20 cellular contexts compared by ENCODE assay signal in genomic region chr16:1531638-1531910, GRCh38. TPM values are rescaled to one million over a fixed set of nuclear protein-coding genes. Genes with fewer than 3 reads are reported as not detected.
DNase-seq lines count a peak whose midpoint lies in the region; ATAC-seq and TF ChIP-seq lines count a peak whose summit lies in the region.
"Had no signal": no experiment of that assay in that cellular context is flagged by ENCODE, and none has a peak within 500 bp of the region (broad histone marks: within the 10 kb centered on the region; RNA-seq: fewer than 3 reads in every experiment).

No MANE protein-coding gene starts in this region.

- H4K20me1 ChIP-seq in mammary epithelial cell (ENCODE audit: insufficient read depth, low read length) = no peaks in the 10 kb centered on the region

- peaks cover 17 to 24% of the 10 kb centered on the region in 2 donors for H3K4me1 ChIP-seq in breast epithelium
- peaks cover 42% of the 10 kb centered on the region for H3K4me1 ChIP-seq in mammary epithelial cell (ENCODE audit: insufficient read depth, low read length)
- H3K4me1 ChIP-seq in right cardiac atrium (ENCODE audit: control insufficient read depth, insufficient read depth, low read length) = peaks cover 8% of the 10 kb centered on the region
- peaks cover 11% of the 10 kb centered on the region for H3K4me1 ChIP-seq in psoas muscle
- H3K4me1 ChIP-seq in upper lobe of right lung = peaks cover 48% of the 10 kb centered on the region

- H3K27me3 ChIP-seq in breast epithelium (no peaks in the 10 kb centered on the region), mammary epithelial cell (ENCODE audit: insufficient read depth, low read length) (no peaks in the 10 kb centered on the region), right cardiac atrium (ENCODE audit: control insufficient read depth, insufficient read depth) (no peaks in the 10 kb centered on the region), psoas muscle (ENCODE audit: insufficient read depth in 3 of 3, low read length in 2 of 3) (no peaks in the 10 kb centered on the region), upper lobe of right lung (no peaks in the 10 kb centered on the region)

- CTCF ChIA-PET in mammary epithelial cell (lab: Charles Lee; ENCODE audit: low non-redundant PET) = no interaction called here

- H3K4me3 ChIP-seq in breast epithelium (peak overlapping the region; percentile 13 to 91 (median 68)), mammary epithelial cell (replicated peaks in 1 of 3; ENCODE audit: insufficient read depth in 1 of 3, low read depth in 2 of 3, low read length in 3 of 3) (no peak overlapping the region), right cardiac atrium (ENCODE audit: low read length) (no peak overlapping the region), psoas muscle (peak overlapping the region; percentile 36), upper lobe of right lung (peak overlapping the region; percentile 30)

- in situ Hi-C loops in mammary epithelial cell (cut with MboI; ENCODE audit: low sequenced_read_pairs in 2 of 2) = no loop called here

- intact Hi-C loops in breast epithelium (cut with DNase I; ENCODE audit: low total_unique reads) = loop anchor here (10.0 kb wide), 1 partner anchor 117 kb away; the partner anchor contains the start of gene UNKL
- intact Hi-C loops in mammary epithelial cell (cut with micrococcal nuclease) = no loop called here
- intact Hi-C loops in right cardiac atrium (cut with DNase I) = no loop called here
- intact Hi-C loops in psoas muscle (cut with DNase I) = loop anchor here in 1 of 2 donors (5.0 kb wide), 1 partner anchor 39 kb away; the partner anchor contains the start of gene TELO2
- intact Hi-C loops in upper lobe of right lung (cut with DNase I) = no loop called here

- H3K9me3 ChIP-seq in breast epithelium = no peaks in the 10 kb centered on the region
- H3K9me3 ChIP-seq in mammary epithelial cell (replicated peaks; ENCODE audit: insufficient read depth, low read length) = no peaks in the 10 kb centered on the region
- no peaks in the 10 kb centered on the region for H3K9me3 ChIP-seq in right cardiac atrium (ENCODE audit: control insufficient read depth, low read length)
- H3K9me3 ChIP-seq in psoas muscle = no peaks in the 10 kb centered on the region
- no peaks in the 10 kb centered on the region for H3K9me3 ChIP-seq in upper lobe of right lung

- ATAC-seq in right cardiac atrium = no peak
- no peak for ATAC-seq in psoas muscle
- ATAC-seq in upper lobe of right lung = no peak
- ATAC-seq in HG03097 (IDR thresholded peaks at IDR 0.05; ENCODE audit: low FRiP score, unreplicated experiment) = no peak
- no peak for ATAC-seq in GM21529 (IDR thresholded peaks at IDR 0.05; ENCODE audit: unreplicated experiment)
- ATAC-seq: activated CD4-positive, CD25-positive, alpha-beta regulatory T cell treated with anti-CD3 and anti-CD28 coated beads, Interleukin-2, amount 50 U/mL, for 24 hours; left colon had no signal

- peak overlapping the region; percentile 84 to 97 for H3K27ac ChIP-seq in breast epithelium
- no peak overlapping the region for H3K27ac ChIP-seq in mammary epithelial cell (ENCODE audit: insufficient read depth, low read depth, low read length)
- H3K27ac ChIP-seq in right cardiac atrium (ENCODE audit: low read length) = peak overlapping the region; percentile 98
- H3K27ac ChIP-seq in psoas muscle = peak overlapping the region; percentile 79
- H3K27ac ChIP-seq in upper lobe of right lung = peak overlapping the region; percentile 92
- H3K27ac ChIP-seq: epithelial cell of prostate had no signal

- no peak for DNase-seq in breast epithelium (ENCODE audit: low spot score in 2 of 2)
- no peak for DNase-seq in mammary epithelial cell
- DNase-seq in right cardiac atrium = peak; percentile 16 to 71 (median 61)
- no peak for DNase-seq in psoas muscle
- no peak for DNase-seq in upper lobe of right lung
- no peak for DNase-seq in stimulated activated CD4-positive, alpha-beta T cell treated with anti-CD3 and anti-CD28 coated beads, Interleukin-12 subunit alpha, Interleukin-12 subunit beta, amount 100 ng/mL, for 4 hours
- DNase-seq: 8988T; CD4-positive, alpha-beta memory T cell; NCI-H2029; NCI-H774; T-helper 2 cell had no signal

- H3K4me2 ChIP-seq in mammary epithelial cell (ENCODE audit: insufficient read depth, low read depth, low read length) = no peak overlapping the region

- H3K36me3 ChIP-seq in breast epithelium (no peaks in the 10 kb centered on the region), mammary epithelial cell (ENCODE audit: insufficient read depth, low read length) (no peaks in the 10 kb centered on the region), psoas muscle (ENCODE audit: insufficient read depth in 1 of 2, low read depth in 1 of 2) (no peaks in the 10 kb centered on the region), upper lobe of right lung (peaks cover 7% of the 10 kb centered on the region)

- peaks cover 11% of the 10 kb centered on the region for H3K79me2 ChIP-seq in mammary epithelial cell (ENCODE audit: insufficient read depth, low read length)

- H3K9ac ChIP-seq in mammary epithelial cell (ENCODE audit: insufficient read depth, low read length) = no peak overlapping the region

- no TSS peak for BruUV-seq in mammary epithelial cell (replicated peaks; lab: Mats Ljungman, UMichigan)

- dilution Hi-C loops in mammary epithelial cell (cut with HindIII; ENCODE audit: low sequenced_read_pairs) = loop anchor here (10.0 kb wide), 1 partner anchor 97 kb away; the partner anchor contains the start of gene PERCC1

- TF ChIP-seq POLR2A in breast epithelium (IDR thresholded peaks at IDR 0.05) = no peak

- 97% methylated on average over 14 of the region's 14 CpGs for WGBS in mammary epithelial cell (ENCODE audit: low coverage, missing lambda C conversion rate)
- 72% methylated on average over 14 of the region's 14 CpGs for WGBS in right cardiac atrium
- 77 to 84% (median 81%) methylated on average over 14 of the region's 14 CpGs for WGBS in psoas muscle, 3 donors

- no peak overlapping the region for H2AFZ ChIP-seq in mammary epithelial cell (ENCODE audit: low read depth, low read length)

- TF ChIP-seq CTCF in breast epithelium (IDR thresholded peaks at IDR 0.05) = no peak
- no peak for TF ChIP-seq CTCF in mammary epithelial cell (conservative IDR thresholded peaks at IDR 0.05 in 1 of 2, IDR thresholded peaks at IDR 0.05 in 1 of 2; ENCODE audit: extremely low read depth in 1 of 2, insufficient read depth in 1 of 2, low read depth in 1 of 2, low read length in 2 of 2)
- TF ChIP-seq CTCF in psoas muscle (IDR thresholded peaks at IDR 0.05) = no peak
- TF ChIP-seq CTCF in upper lobe of right lung (IDR thresholded peaks at IDR 0.05) = no peak

RNA-seq across cellular contexts. Expression of gene TMEM204, which starts 1.9 kb away (rescaled TPM):
- 10 to 100 TPM; 27.8 to 37.0 (median 34.1) TPM for total RNA-seq in breast epithelium
- under 1 TPM in 1 of 2 donors, not detected in 1; 0.17 TPM for total RNA-seq in mammary epithelial cell
- 1.6 TPM for polyA plus RNA-seq in mammary epithelial cell
- 0.26 TPM for polyA minus RNA-seq in mammary epithelial cell
- 10 to 100 TPM; 19.0 to 22.1 (median 20.9) TPM for total RNA-seq in right cardiac atrium
- 32.2 TPM for polyA plus RNA-seq in right cardiac atrium
- total RNA-seq in psoas muscle = 10 to 100 TPM in 2 of 4 donors, 1 to 10 TPM in 2; 7.5 to 21.7 (median 10.2) TPM
- polyA plus RNA-seq in psoas muscle = 10 to 100 TPM; 11.8 to 22.3 (median 12.0) TPM
- total RNA-seq in upper lobe of right lung = 69.2 TPM
- total RNA-seq: Daoy, MCF 10A had no signal

RNA-seq across cellular contexts. Expression of gene TELO2, which starts 38.4 kb away (rescaled TPM):
- 10 to 100 TPM; 15.2 to 27.5 (median 23.9) TPM for total RNA-seq in breast epithelium
- total RNA-seq in mammary epithelial cell = 10 to 100 TPM; 12.7 to 37.7 TPM
- polyA plus RNA-seq in mammary epithelial cell = 21.4 TPM
- polyA minus RNA-seq in mammary epithelial cell = 11.7 TPM
- total RNA-seq in right cardiac atrium = 10 to 100 TPM; 21.2 to 29.2 (median 23.2) TPM
- 24.6 TPM for polyA plus RNA-seq in right cardiac atrium
- 10 to 100 TPM; 15.8 to 23.8 (median 19.6) TPM for total RNA-seq in psoas muscle
- 10 to 100 TPM; 11.6 to 18.3 (median 14.0) TPM for polyA plus RNA-seq in psoas muscle
- total RNA-seq in upper lobe of right lung = 26.0 TPM

RNA-seq across cellular contexts. Expression of gene PTX4, which starts 42.8 kb away (rescaled TPM):
- total RNA-seq in breast epithelium (not detected), mammary epithelial cell (not detected), right cardiac atrium (under 1 TPM in 2 of 4 donors, not detected in 2; 0.18 to 0.28 TPM), psoas muscle (under 1 TPM in 1 of 4 donors, not detected in 3; 0.26 TPM), upper lobe of right lung (not detected)
- polyA plus RNA-seq in mammary epithelial cell (not detected), right cardiac atrium (0.09 TPM), psoas muscle (under 1 TPM in 2 of 3 donors, not detected in 1; 0.04 to 0.23 TPM)
- polyA minus RNA-seq in mammary epithelial cell = not detected
- total RNA-seq: CD4-positive, alpha-beta memory T cell; Daoy; HT1080; left colon; MCF 10A; temporal lobe had no signal
- polyA plus RNA-seq: CD4-positive, alpha-beta memory T cell had no signal

RNA-seq across cellular contexts. Expression of gene CLCN7, which starts 56.7 kb away (rescaled TPM):
- total RNA-seq in breast epithelium (10 to 100 TPM; 52.2 to 72.3 (median 71.4) TPM), mammary epithelial cell (10 to 100 TPM; 52.9 to 66.2 TPM), right cardiac atrium (10 to 100 TPM; 32.9 to 54.8 (median 49.0) TPM), psoas muscle (10 to 100 TPM; 41.2 to 65.4 (median 46.2) TPM), upper lobe of right lung (138 TPM)
- polyA plus RNA-seq in mammary epithelial cell (26.6 TPM), right cardiac atrium (35.7 TPM), psoas muscle (10 to 100 TPM; 27.0 to 33.6 (median 29.7) TPM)
- polyA minus RNA-seq in mammary epithelial cell = 32.7 TPM

Comparison
In these comparisons a context has a peak if more than half of its experiments do, and no peak if none do; other contexts are left out.
1. H3K4me3 ChIP-seq: peak in breast epithelium (3 of 3), psoas muscle (single experiment) and upper lobe of right lung (single experiment); none in mammary epithelial cell (0 of 3) and right cardiac atrium (single experiment).
2. RNA of gene TMEM204, which starts 1.9 kb away (total RNA-seq): 69.2 TPM in upper lobe of right lung (single experiment), 27.8 to 37.0 TPM in breast epithelium, 19.0 to 22.1 TPM in right cardiac atrium and 7.5 to 21.7 TPM in psoas muscle; 0.17 TPM in mammary epithelial cell; every median in the first group is over 4 times any median in the second.
3. DNase-seq: peak in right cardiac atrium (3 of 3); none in breast epithelium (0 of 2), mammary epithelial cell (single experiment), psoas muscle (0 of 2), upper lobe of right lung (single experiment) and stimulated activated CD4-positive, alpha-beta T cell treated with anti-CD3 and anti-CD28 coated beads, Interleukin-12 subunit alpha, Interleukin-12 subunit beta, amount 100 ng/mL, for 4 hours (single experiment).